Comparison of ENCODE assay signal across 23 cellular contexts in the genomic region with DNA sequence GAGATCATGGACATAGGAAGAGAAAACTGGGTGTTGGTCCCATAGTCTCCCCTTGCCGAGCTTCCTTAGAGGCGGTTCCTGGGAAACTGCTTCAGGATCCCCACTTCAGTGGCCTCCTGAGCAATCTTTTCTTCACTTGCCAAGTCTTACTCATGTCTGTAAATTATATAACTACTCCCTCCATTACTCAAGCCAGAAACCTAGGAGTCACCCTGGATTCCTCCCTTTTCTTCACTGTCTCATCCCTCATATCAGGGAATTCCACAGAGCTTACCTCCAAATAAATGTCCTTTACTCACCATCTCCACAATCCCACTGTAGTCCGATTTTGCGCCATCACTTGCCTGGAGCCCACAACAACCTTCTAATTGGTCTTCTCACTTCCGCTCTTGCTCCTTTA.
"Had no signal": no experiment of that assay in that cellular context is flagged by ENCODE, and none has a peak within 500 bp of the region (broad histone marks: within the 10 kb centered on the region; RNA-seq: fewer than 3 reads in every experiment).

No MANE protein-coding gene starts in this region.

- DNase-seq: activated CD4-positive, alpha-beta T cell treated with anti-CD3 and anti-CD28 coated beads for 4 hours; activated CD8-positive, alpha-beta memory T cell treated with anti-CD3 and anti-CD28 coated beads, Interleukin-2, amount 50 U/mL, for 4 hours; activated CD8-positive, alpha-beta T cell treated with anti-CD3 and anti-CD28 coated beads for 36 hours; activated naive CD4-positive, alpha-beta T cell treated with anti-CD3 and anti-CD28 coated beads, Interleukin-2, amount 50 U/mL, for 16 hours; activated naive CD8-positive, alpha-beta T cell treated with anti-CD3 and anti-CD28 coated beads, Interleukin-2, amount 10 ng/mL, durations not matched to agents 7 days and 5 days; amniotic stem cell; body of pancreas; central memory CD4-positive, alpha-beta T cell; MV-4-11; NCI-H1092 treated with DMSO at 0.1 percent for 48 hours; NCI-H1417 treated with DMSO at 0.1 percent for 48 hours; NCI-H1694; NCI-H2029; NCI-H2107; NCI-H2171 treated with DMSO at 0.1 percent for 48 hours; NCI-H345; NCI-H510A; NCI-H526 treated with DMSO at 0.1 percent for 48 hours; NCI-H82; Peyer's patch; SHP77 treated with DMSO at 0.1 percent for 48 hours had no signal

- H3K9me3 ChIP-seq: ascending aorta, body of pancreas had no signal

- H3K36me3 ChIP-seq: ascending aorta, Peyer's patch had no signal

- H3K27ac ChIP-seq: ascending aorta, body of pancreas, Peyer's patch had no signal

- H3K4me3 ChIP-seq: ascending aorta, body of pancreas, Peyer's patch had no signal

- ATAC-seq: activated CD4-positive, CD25-positive, alpha-beta regulatory T cell treated with anti-CD3 and anti-CD28 coated beads, Interleukin-2, amount 50 U/mL, for 24 hours; activated CD8-positive, alpha-beta T cell treated with anti-CD3 and anti-CD28 coated beads for 36 hours; body of pancreas had no signal

- H3K4me1 ChIP-seq: ascending aorta, body of pancreas, Peyer's patch had no signal
